In the genomic region with DNA sequence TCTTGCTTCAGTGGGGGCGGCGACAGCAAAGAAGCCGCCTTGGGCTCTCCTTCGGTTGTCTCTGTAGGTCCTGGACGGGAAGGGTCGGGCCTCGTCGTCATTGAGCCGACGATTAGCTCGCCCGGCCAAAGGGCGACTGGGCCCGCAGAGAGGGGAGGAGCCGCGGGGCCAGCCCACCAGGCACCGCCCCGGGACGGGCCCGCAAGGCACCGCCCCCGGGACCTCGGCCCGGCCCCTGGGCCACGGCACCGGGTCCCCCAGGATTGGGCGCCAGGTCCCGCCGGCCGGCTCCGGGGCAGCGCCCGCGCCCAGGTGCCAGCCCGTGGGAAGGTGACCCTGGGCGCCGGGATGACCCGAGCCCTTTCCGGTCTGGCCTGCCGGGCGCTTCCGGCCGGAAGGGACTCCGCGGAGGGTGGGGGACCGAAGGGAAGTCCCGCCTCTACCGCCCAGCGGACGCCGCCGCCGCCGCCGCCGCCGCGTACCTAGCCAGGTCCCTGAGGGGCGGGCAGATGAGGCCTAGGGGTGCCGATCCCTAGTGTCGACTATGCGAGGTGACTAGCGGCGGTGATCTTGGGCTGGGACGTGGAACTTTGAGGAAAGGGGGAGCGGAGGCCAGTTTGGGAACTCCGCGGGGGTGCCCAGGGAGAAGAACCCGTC, we compare ENCODE assay signal across 8 cellular contexts. TPM values are rescaled to one million over a fixed set of nuclear protein-coding genes. Genes with fewer than 3 reads are reported as not detected.
DNase-seq lines count a peak whose midpoint lies in the region; ATAC-seq and TF ChIP-seq lines count a peak whose summit lies in the region.

TSS of gene GBA2 (minus strand) at position 371 of the 657 bp plus-strand sequence. CDS start 524 bp downstream, outside the sequence.
TSS of gene RGP1 (plus strand) at position 430 of the 657 bp plus-strand sequence. CDS start 469 bp downstream, outside the sequence.

- ATAC-seq in GM21367 (IDR thresholded peaks at IDR 0.05; ENCODE audit: unreplicated experiment), result peak; percentile 66

- H3K9me3 ChIP-seq in esophagus squamous epithelium (no peaks in the 10 kb centered on the region), muscle layer of colon (ENCODE audit: low read length) (no peaks in the 10 kb centered on the region), stomach smooth muscle (ENCODE audit: control insufficient read depth in 2 of 2, low read length in 2 of 2) (no peaks in the 10 kb centered on the region)

- no peaks in the 10 kb centered on the region for H3K27me3 ChIP-seq in esophagus squamous epithelium
- no peaks in the 10 kb centered on the region for H3K27me3 ChIP-seq in muscle layer of colon (ENCODE audit: control insufficient read depth in 1 of 2, insufficient read depth in 2 of 2, low read length in 2 of 2)
- H3K27me3 ChIP-seq in stomach smooth muscle (ENCODE audit: control insufficient read depth in 1 of 2, insufficient read depth in 2 of 2, low read length in 2 of 2), result no peaks in the 10 kb centered on the region

- peaks cover 14 to 49% (median 26%) of the 10 kb centered on the region in 3 donors for H3K36me3 ChIP-seq in esophagus squamous epithelium
- H3K36me3 ChIP-seq in muscle layer of colon (ENCODE audit: insufficient read depth, low read length), result peaks cover 48% of the 10 kb centered on the region
- H3K36me3 ChIP-seq in stomach smooth muscle (ENCODE audit: control insufficient read depth in 2 of 2, insufficient read depth in 2 of 2, low read length in 2 of 2), result peaks cover 40 to 42% of the 10 kb centered on the region in 2 donors

- H3K4me1 Mint-ChIP-seq in Calu3 (ENCODE audit: low read depth, unreplicated experiment), result peaks cover 20% of the 10 kb centered on the region

- intact Hi-C loops in Calu3 (cut with micrococcal nuclease; ENCODE audit: unreplicated experiment) (no loop called here), esophagus squamous epithelium (cut with DNase I) (no loop called here)

- H3K27me3 Mint-ChIP-seq in Calu3 (ENCODE audit: unreplicated experiment), result no peaks in the 10 kb centered on the region

- H3K9me3 Mint-ChIP-seq in Calu3 (ENCODE audit: low read depth, unreplicated experiment), result no peaks in the 10 kb centered on the region

- no peak for TF ChIP-seq CTCF in Calu3 (IDR thresholded peaks at IDR 0.05; ENCODE audit: unreplicated experiment)
- TF ChIP-seq CTCF in esophagus squamous epithelium (IDR thresholded peaks at IDR 0.05), result peak in 2 of 6 experiments; percentile 5 to 13

- H3K27ac ChIP-seq in esophagus squamous epithelium (peak within 1 kb of the TSS; percentile 90 to 97 (median 94)), muscle layer of colon (ENCODE audit: low read depth, low read length) (peak within 1 kb of the TSS; percentile 93), stomach smooth muscle (ENCODE audit: low read length) (peak within 1 kb of the TSS; percentile 82)

- peaks cover 48% of the 10 kb centered on the region for H3K36me3 Mint-ChIP-seq in Calu3 (ENCODE audit: insufficient read depth, unreplicated experiment)

- H3K9ac ChIP-seq in muscle layer of colon (ENCODE audit: low read length) (peak within 1 kb of the TSS; percentile 91), stomach smooth muscle (ENCODE audit: low read length in 2 of 2) (peak within 1 kb of the TSS; percentile 93 to 96)

- H3K4me3 ChIP-seq in esophagus squamous epithelium (peak within 1 kb of the TSS; percentile 83 to 99 (median 90)), muscle layer of colon (ENCODE audit: low read depth in 1 of 2, low read length in 2 of 2) (peak within 1 kb of the TSS; percentile 91 to 94), stomach smooth muscle (ENCODE audit: low read length in 2 of 2) (peak within 1 kb of the TSS; percentile 97 to 100)

- no TSS peak for BruUV-seq in Calu3 (replicated peaks; lab: Mats Ljungman, UMichigan)

- 0% methylated on average over 4 of the region's 69 CpGs; no CpG with 5 or more reads in 1 of the 2 donors for WGBS in esophagus squamous epithelium, 2 donors

- peak within 1 kb of the TSS; percentile 78 for H3K4me3 Mint-ChIP-seq in Calu3 (ENCODE audit: low read depth, unreplicated experiment)

- H3K27ac Mint-ChIP-seq in Calu3 (ENCODE audit: unreplicated experiment), result peak within 1 kb of the TSS; percentile 52

- DNase-seq in Calu3 (peak; percentile 81), HT1080 (ENCODE audit: low read depth) (peak; percentile 74), esophagus squamous epithelium (lab: John Stamatoyannopoulos, UW) (no peak)
- DNase-seq in activated T-helper 1 cell treated with anti-CD3 and anti-CD28 coated beads, Interleukin-2, amount 50 U/mL, for 16 hours (ENCODE audit: low read depth in 1 of 2, low spot score in 1 of 2), result peak; percentile 37 to 55

- H3K4me1 ChIP-seq in esophagus squamous epithelium, result peaks cover 34 to 61% (median 34%) of the 10 kb centered on the region in 3 donors
- H3K4me1 ChIP-seq in muscle layer of colon (ENCODE audit: insufficient read depth, low read length), result peaks cover 32% of the 10 kb centered on the region
- H3K4me1 ChIP-seq in stomach smooth muscle (ENCODE audit: control insufficient read depth, insufficient read depth, low read length), result peaks cover 39% of the 10 kb centered on the region

- CTCF ChIA-PET in Calu3 (lab: Charles Lee), result interaction anchor here (0.6 to 1.8 kb wide), 5 partner anchors 11 to 761 kb away, joined by 3 to 5 read pairs (median 3); partner anchors contain the start of genes CREB3, HINT2 and TLN1

- TF ChIP-seq POLR2A in esophagus squamous epithelium (IDR thresholded peaks at IDR 0.05), result peak in 2 of 4 donors; percentile 75 to 78

TF ChIP-seq in PFSK-1, 5 proteins besides CTCF, POLR2A, EP300 and RAD21:
- TF ChIP-seq, protein P1, sequence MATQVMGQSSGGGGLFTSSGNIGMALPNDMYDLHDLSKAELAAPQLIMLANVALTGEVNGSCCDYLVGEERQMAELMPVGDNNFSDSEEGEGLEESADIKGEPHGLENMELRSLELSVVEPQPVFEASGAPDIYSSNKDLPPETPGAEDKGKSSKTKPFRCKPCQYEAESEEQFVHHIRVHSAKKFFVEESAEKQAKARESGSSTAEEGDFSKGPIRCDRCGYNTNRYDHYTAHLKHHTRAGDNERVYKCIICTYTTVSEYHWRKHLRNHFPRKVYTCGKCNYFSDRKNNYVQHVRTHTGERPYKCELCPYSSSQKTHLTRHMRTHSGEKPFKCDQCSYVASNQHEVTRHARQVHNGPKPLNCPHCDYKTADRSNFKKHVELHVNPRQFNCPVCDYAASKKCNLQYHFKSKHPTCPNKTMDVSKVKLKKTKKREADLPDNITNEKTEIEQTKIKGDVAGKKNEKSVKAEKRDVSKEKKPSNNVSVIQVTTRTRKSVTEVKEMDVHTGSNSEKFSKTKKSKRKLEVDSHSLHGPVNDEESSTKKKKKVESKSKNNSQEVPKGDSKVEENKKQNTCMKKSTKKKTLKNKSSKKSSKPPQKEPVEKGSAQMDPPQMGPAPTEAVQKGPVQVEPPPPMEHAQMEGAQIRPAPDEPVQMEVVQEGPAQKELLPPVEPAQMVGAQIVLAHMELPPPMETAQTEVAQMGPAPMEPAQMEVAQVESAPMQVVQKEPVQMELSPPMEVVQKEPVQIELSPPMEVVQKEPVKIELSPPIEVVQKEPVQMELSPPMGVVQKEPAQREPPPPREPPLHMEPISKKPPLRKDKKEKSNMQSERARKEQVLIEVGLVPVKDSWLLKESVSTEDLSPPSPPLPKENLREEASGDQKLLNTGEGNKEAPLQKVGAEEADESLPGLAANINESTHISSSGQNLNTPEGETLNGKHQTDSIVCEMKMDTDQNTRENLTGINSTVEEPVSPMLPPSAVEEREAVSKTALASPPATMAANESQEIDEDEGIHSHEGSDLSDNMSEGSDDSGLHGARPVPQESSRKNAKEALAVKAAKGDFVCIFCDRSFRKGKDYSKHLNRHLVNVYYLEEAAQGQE (IDR thresholded peaks at IDR 0.05; ENCODE audit: insufficient read depth in 1 of 2, low read depth in 2 of 2, low read length in 2 of 2), result no peak
- TF ChIP-seq POLR2AphosphoS5 (IDR thresholded peaks at IDR 0.05; ENCODE audit: low read depth, low read length), result peak; percentile 34; the same call in 1 of the 2 replicates
- no peak for TF ChIP-seq SIN3A (IDR thresholded peaks at IDR 0.05; ENCODE audit: borderline replicate concordance, insufficient read depth, low read length)
- TF ChIP-seq FOXP2 (optimal IDR thresholded peaks at IDR 0.05; ENCODE audit: borderline replicate concordance, extremely low read depth, extremely low read length, insufficient read depth), result no peak
- TF ChIP-seq TAF1 (IDR thresholded peaks at IDR 0.05; ENCODE audit: borderline replicate concordance, insufficient read depth, low read length), result no peak

RNA-seq across cellular contexts. Expression of gene GBA2, which starts in this region (rescaled TPM):
- 62.4 and 62.7 TPM in 2 replicates for total RNA-seq in Calu3 (2022)
- total RNA-seq in HT1080 (2014; rRNA removed; shearing (Covaris generic)), result 39.2 and 41.6 TPM in 2 replicates
- polyA plus RNA-seq in HT1080 (2015; cell fraction: cytosol; rRNA removed), result 25.3 and 26.6 TPM in 2 replicates
- polyA plus RNA-seq in HT1080 (2015; cell fraction: nucleus; rRNA removed), result 172 TPM in 2 replicates
- 40.0 TPM for polyA plus RNA-seq in PFSK-1 (2012; ENCODE audit: insufficient read length, low read depth)
- 10 to 100 TPM; 14.1 to 61.8 (median 42.0) TPM for total RNA-seq in esophagus squamous epithelium

RNA-seq across cellular contexts. Expression of gene RGP1, which starts in this region (rescaled TPM):
- total RNA-seq in Calu3 (2022) (26.6 and 31.6 TPM in 2 replicates), esophagus squamous epithelium (10 to 100 TPM in 3 of 4 donors, 1 to 10 TPM in 1; 8.0 to 17.5 (median 11.6) TPM)
- total RNA-seq in HT1080 (2014; rRNA removed; shearing (Covaris generic)), result 15.8 and 22.1 TPM in 2 replicates
- 15.5 and 19.7 TPM in 2 replicates for polyA plus RNA-seq in HT1080 (2015; cell fraction: cytosol; rRNA removed)
- 30.5 and 31.3 TPM in 2 replicates for polyA plus RNA-seq in HT1080 (2015; cell fraction: nucleus; rRNA removed)
- polyA plus RNA-seq in PFSK-1 (2012; ENCODE audit: insufficient read length, low read depth), result 8.9 TPM
